9 cellular contexts compared by ENCODE assay signal in the genomic region with DNA sequence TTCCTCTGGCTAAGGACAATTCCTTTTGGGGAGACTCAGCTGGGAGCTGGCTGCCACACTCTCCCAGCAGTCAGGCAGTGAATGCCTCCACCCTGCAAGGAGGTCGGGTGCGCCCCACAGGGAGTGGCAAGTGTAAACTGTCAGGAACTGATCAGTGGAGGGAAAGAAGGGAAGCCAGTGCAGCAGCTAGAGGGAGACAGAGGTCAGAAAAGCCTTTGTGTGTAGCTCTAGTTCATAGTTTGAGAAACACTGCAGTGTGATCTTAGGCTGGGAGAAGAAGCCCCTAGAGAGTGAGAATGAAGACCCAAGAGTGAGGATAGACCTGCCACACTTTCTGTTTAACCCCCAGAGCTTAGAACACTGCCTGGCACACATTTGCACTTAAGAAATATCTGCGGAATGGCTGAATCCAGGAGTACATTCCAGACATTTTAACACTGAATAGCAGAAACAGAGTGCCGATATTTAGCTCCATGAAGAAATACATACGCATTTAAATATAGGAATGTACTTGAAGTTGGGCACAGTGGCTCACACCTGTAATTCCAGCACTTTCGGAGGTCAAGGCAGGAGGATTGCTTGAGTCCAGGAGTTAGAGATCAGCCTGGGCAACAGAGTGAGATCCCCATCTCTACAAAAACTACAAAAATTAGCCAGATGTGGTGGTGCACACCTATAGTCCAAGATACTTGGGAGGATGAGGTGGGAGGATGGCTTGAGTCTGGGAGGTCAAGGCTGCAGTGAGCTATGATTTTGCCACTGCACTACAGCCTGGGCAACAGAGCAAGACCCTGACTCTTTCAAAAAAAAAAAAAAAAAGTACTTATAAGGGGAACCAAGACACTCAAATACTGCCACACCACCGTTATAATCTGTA. TPM values are rescaled to one million over a fixed set of nuclear protein-coding genes. Genes with fewer than 3 reads are reported as not detected.
A peak's percentile ranks its signal among the peaks of the same experiment; 100 is the strongest.
DNase-seq lines count a peak whose midpoint lies in the region; ATAC-seq and TF ChIP-seq lines count a peak whose summit lies in the region.
"Had no signal": no experiment of that assay in that cellular context is flagged by ENCODE, and none has a peak within 500 bp of the region (broad histone marks: within the 10 kb centered on the region; RNA-seq: fewer than 3 reads in every experiment).

No MANE protein-coding gene starts in this region.

- H3K27ac ChIP-seq in HEK293 (ENCODE audit: extremely low read depth, low read depth, low read length) (no peak overlapping the region), heart right ventricle (no peak overlapping the region), upper lobe of left lung (no peak overlapping the region)
- H3K27ac ChIP-seq: thoracic aorta had no signal

- H3K4me1 ChIP-seq in HEK293 (ENCODE audit: control insufficient read depth, insufficient read depth, low read length) (no peaks in the 10 kb centered on the region), heart right ventricle (peaks cover 0 to 11% (median 0%) of the 10 kb centered on the region in 9 donors), upper lobe of left lung (peaks cover 5 to 17% (median 12%) of the 10 kb centered on the region in 4 donors)

- in situ Hi-C loops in SK-MEL-5 (cut with HindIII; ENCODE audit: low pct_unique_long_range_greater_than_20kb, low sequenced_read_pairs): no loop called here

- CTCF ChIA-PET in HEK293 (lab: Yijun Ruan, JAX): interaction anchor here (0.5 to 1.0 kb wide), 8 partner anchors 11 to 465 kb away, joined by 3 read pairs; no protein-coding TSS in a partner anchor

- POLR2A ChIA-PET in HEK293 (lab: Yijun Ruan, JAX): no interaction called here

- intact Hi-C loops in heart right ventricle (cut with DNase I): no loop called here

- no peak overlapping the region for H3K4me3 ChIP-seq in HEK293 (ENCODE audit: low read depth, low read length)
- no peak overlapping the region for H3K4me3 ChIP-seq in heart right ventricle
- no peak overlapping the region for H3K4me3 ChIP-seq in upper lobe of left lung
- H3K4me3 ChIP-seq: thoracic aorta had no signal

- TF ChIP-seq CTCF in HEK293 (tag by site-specific recombination; IDR thresholded peaks at IDR 0.05): peak; percentile 75
- peak in 7 of 9 donors; percentile 31 to 55 (median 49) for TF ChIP-seq CTCF in heart right ventricle (IDR thresholded peaks at IDR 0.05)
- TF ChIP-seq CTCF in upper lobe of left lung (IDR thresholded peaks at IDR 0.05): peak in 3 of 6 experiments; percentile 18 to 28 (median 22)

- ATAC-seq in heart right ventricle: peak in 5 of 8 donors; percentile 9 to 57 (median 43)
- ATAC-seq in upper lobe of left lung (ENCODE audit: low FRiP score in 2 of 2): peak; percentile 15 to 29
- ATAC-seq in GM19463 (IDR thresholded peaks at IDR 0.05; ENCODE audit: unreplicated experiment): no peak

- WGBS in heart right ventricle, 2 donors: 64 to 69% methylated on average over 7 of the region's 7 CpGs
- 59 to 63% methylated on average over 7 of the region's 7 CpGs for WGBS in upper lobe of left lung, 2 donors

- H3K27me3 ChIP-seq in heart right ventricle: no peaks in the 10 kb centered on the region
- no peaks in the 10 kb centered on the region for H3K27me3 ChIP-seq in upper lobe of left lung

- DNase-seq in COLO668 (lab: John Stamatoyannopoulos, UW; ENCODE audit: unreplicated experiment) (peak; percentile 4), SK-MEL-5 (ENCODE audit: low read depth, low spot score) (peak; percentile 63), heart right ventricle (no peak), upper lobe of left lung (no peak), GOT3 (lab: John Stamatoyannopoulos, UW) (no peak), activated gamma-delta T cell (lab: John Stamatoyannopoulos, UW) (no peak)

- no peak for TF ChIP-seq EP300 in upper lobe of left lung (IDR thresholded peaks at IDR 0.05)

- TF ChIP-seq POLR2A in upper lobe of left lung (IDR thresholded peaks at IDR 0.05): no peak

- no peaks in the 10 kb centered on the region for H3K9me3 ChIP-seq in HEK293 (ENCODE audit: control insufficient read depth, insufficient read depth, low read depth, low read length)
- H3K9me3 ChIP-seq in heart right ventricle: no peaks in the 10 kb centered on the region
- no peaks in the 10 kb centered on the region for H3K9me3 ChIP-seq in upper lobe of left lung
- H3K9me3 ChIP-seq: thoracic aorta had no signal

- H3K36me3 ChIP-seq in HEK293 (ENCODE audit: control insufficient read depth in 2 of 2, insufficient read depth in 1 of 2, low read length in 2 of 2): peaks cover 0 to 3% of the 10 kb centered on the region in 2 experiments; a peak in 1 of 3 replicates
- no peaks in the 10 kb centered on the region for H3K36me3 ChIP-seq in heart right ventricle
- no peaks in the 10 kb centered on the region for H3K36me3 ChIP-seq in upper lobe of left lung

TF ChIP-seq in HEK293, 187 proteins besides CTCF, POLR2A, EP300 and RAD21:
- TF ChIP-seq ZNF18 (tag by site-specific recombination; IDR thresholded peaks at IDR 0.05) (peak; percentile 55; the same call in 1 of the 2 replicates), ZNF10 (tag by site-specific recombination; IDR thresholded peaks at IDR 0.05) (peak; percentile 92), ZIC2 (tag by site-specific recombination; IDR thresholded peaks at IDR 0.05) (peak; percentile 48), ZBTB17 (tag by site-specific recombination; IDR thresholded peaks at IDR 0.05) (0 out of 2 replicates have a peak, but pooled peaks have one; percentile 8), ZNF654 (tag by site-specific recombination; IDR thresholded peaks at IDR 0.05; ENCODE audit: low read depth) (peak; percentile 84), ZNF121 (tag by site-specific recombination; IDR thresholded peaks at IDR 0.05) (peak; percentile 67), ZNF239 (tag by site-specific recombination; IDR thresholded peaks at IDR 0.05) (no peak), FEZF1 (tag by site-specific recombination; IDR thresholded peaks at IDR 0.05) (no peak), ZNF266 (tag by site-specific recombination; IDR thresholded peaks at IDR 0.05; ENCODE audit: low read depth) (no peak), KLF1 (tag by site-specific recombination; IDR thresholded peaks at IDR 0.05) (peak; percentile 63; the same call in 1 of the 2 replicates), GLIS1 (tag by site-specific recombination; IDR thresholded peaks at IDR 0.05) (peak; percentile 85), ZNF184 (tag by site-specific recombination; IDR thresholded peaks at IDR 0.05) (no peak)

RNA-seq across cellular contexts. Expression of gene SLC5A11, which starts 11.1 kb away (rescaled TPM):
- 0.05 TPM in 1 of 2 replicates, not detected in the other for total RNA-seq in SK-MEL-5 (2014; rRNA removed; shearing (Covaris generic))
- not detected in 2 replicates for polyA plus RNA-seq in SK-MEL-5 (2015; cell fraction: cytosol; rRNA removed)
- polyA plus RNA-seq in SK-MEL-5 (2015; cell fraction: nucleus; rRNA removed): 0.19 and 0.43 TPM in 2 replicates
- total RNA-seq in heart right ventricle: under 1 TPM in 1 of 10 donors, not detected in 9; 0.12 TPM
- under 1 TPM in 1 of 2 donors, not detected in 1; 0.06 TPM for polyA plus RNA-seq in heart right ventricle
- under 1 TPM in 3 of 6 donors, not detected in 3; 0.15 to 0.86 (median 0.30) TPM for total RNA-seq in upper lobe of left lung

Comparison
In these comparisons a context has a peak if more than half of its experiments do, and no peak if none do; other contexts are left out.
1. DNase-seq: peak in COLO668 (single experiment) and SK-MEL-5 (single experiment); none in heart right ventricle (0 of 2), upper lobe of left lung (0 of 2), GOT3 (single experiment) and activated gamma-delta T cell (single experiment).